20 cellular contexts compared by ENCODE assay signal in the genomic region with DNA sequence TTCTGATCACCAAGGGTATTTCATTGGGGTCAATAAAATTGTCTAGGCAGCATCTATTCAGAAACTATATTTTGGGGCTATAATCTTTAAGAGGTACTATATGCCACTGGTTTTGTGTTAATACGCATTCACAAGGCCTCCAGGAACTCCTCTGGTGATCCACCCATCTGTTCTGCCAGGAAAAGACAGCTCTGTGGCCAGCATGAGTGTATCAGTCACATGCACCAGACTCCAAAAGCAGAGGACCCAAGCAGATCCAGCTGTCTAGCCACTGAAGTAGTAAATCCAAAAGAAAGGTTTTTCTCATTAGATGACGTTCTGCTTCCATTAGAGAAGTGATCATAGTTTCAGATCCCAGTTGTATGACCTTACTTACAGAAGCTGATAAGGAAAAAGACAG.
DNase-seq lines count a peak whose midpoint lies in the region; TF ChIP-seq lines count a peak whose summit lies in the region.
"Had no signal": no experiment of that assay in that cellular context is flagged by ENCODE, and none has a peak within 500 bp of the region (broad histone marks: within the 10 kb centered on the region; RNA-seq: fewer than 3 reads in every experiment).

No MANE protein-coding gene starts in this region.

- intact Hi-C loops in PC-9 (cut with micrococcal nuclease; ENCODE audit: unreplicated experiment): no loop called here

- CTCF ChIA-PET in PC-9 (lab: Charles Lee): no interaction called here

- H3K4me1 ChIP-seq in subcutaneous abdominal adipose tissue (ENCODE audit: control insufficient read depth in 5 of 5, insufficient read depth in 5 of 5, low read length in 5 of 5): peaks cover 4 to 31% (median 25%) of the 10 kb centered on the region in 5 donors
- H3K4me1 ChIP-seq in PC-9 (replicated peaks; ENCODE audit: insufficient read depth): peaks cover 10% of the 10 kb centered on the region

- no peaks in the 10 kb centered on the region for H3K9me3 ChIP-seq in subcutaneous abdominal adipose tissue (ENCODE audit: control insufficient read depth in 5 of 5, low read length in 5 of 5)
- no peaks in the 10 kb centered on the region for H3K9me3 ChIP-seq in PC-9 (ENCODE audit: insufficient read depth, low read depth)
- H3K9me3 ChIP-seq: neutrophil, upper lobe of left lung had no signal

- H3K79me2 ChIP-seq in PC-9 (ENCODE audit: low read depth): no peaks in the 10 kb centered on the region
- H3K79me2 ChIP-seq: hepatocyte had no signal

- no peak overlapping the region for H3K9ac ChIP-seq in subcutaneous abdominal adipose tissue (ENCODE audit: low read length in 5 of 5)

- no TSS peak for BruUV-seq in PC-9 (replicated peaks; lab: Mats Ljungman, UMichigan)

- H3K27ac ChIP-seq in subcutaneous abdominal adipose tissue (ENCODE audit: low read depth, low read length) (peak overlapping the region; percentile 14), PC-9 (no peak overlapping the region)
- H3K27ac ChIP-seq: hepatocyte, neutrophil, SK-N-MC had no signal

- no peak for TF ChIP-seq CTCF in PC-9 (conservative IDR thresholded peaks at IDR 0.05)

- no peak overlapping the region for H3K4me2 ChIP-seq in PC-9
- H3K4me2 ChIP-seq: hepatocyte had no signal

- no peak overlapping the region for H2AFZ ChIP-seq in PC-9
- H2AFZ ChIP-seq: hepatocyte had no signal

- H3F3A ChIP-seq in PC-9 (ENCODE audit: insufficient read depth, low read depth): no peaks in the 10 kb centered on the region

- H3K36me3 ChIP-seq in subcutaneous abdominal adipose tissue (ENCODE audit: control insufficient read depth in 5 of 5, insufficient read depth in 5 of 5, low read length in 5 of 5): no peaks in the 10 kb centered on the region
- no peaks in the 10 kb centered on the region for H3K36me3 ChIP-seq in PC-9 (ENCODE audit: low read depth)
- H3K36me3 ChIP-seq: neutrophil, upper lobe of left lung had no signal

- H3K27me3 ChIP-seq in subcutaneous abdominal adipose tissue (ENCODE audit: control insufficient read depth in 5 of 5, insufficient read depth in 4 of 5, low read length in 5 of 5) (no peaks in the 10 kb centered on the region), PC-9 (ENCODE audit: insufficient read depth, low read depth) (no peaks in the 10 kb centered on the region)
- H3K27me3 ChIP-seq: hepatocyte, neutrophil, upper lobe of left lung had no signal

- no peak overlapping the region for H3K4me3 ChIP-seq in subcutaneous abdominal adipose tissue (ENCODE audit: low read depth in 1 of 5, low read length in 5 of 5)
- no peak overlapping the region for H3K4me3 ChIP-seq in PC-9
- H3K4me3 ChIP-seq: hepatocyte, SK-N-MC, upper lobe of left lung had no signal

- POLR2A ChIA-PET in PC-9 (lab: Charles Lee; ENCODE audit: unreplicated experiment): no interaction called here

- no peaks in the 10 kb centered on the region for H4K20me1 ChIP-seq in PC-9 (ENCODE audit: insufficient read depth)

- DNase-seq in GM03348 (ENCODE audit: low spot score): peak; percentile 69
- DNase-seq in fibroblast of gingiva (ENCODE audit: low read depth): peak; percentile 78
- peak; percentile 54 for DNase-seq in iris pigment epithelial cell (ENCODE audit: low read depth)
- DNase-seq in DMS153 treated with DMSO at 0.1 percent for 48 hours (lab: John Stamatoyannopoulos, UW; ENCODE audit: unreplicated experiment): no peak
- no peak for DNase-seq in retina
- DNase-seq in PC-9: no peak
- DNase-seq in activated CD4-positive, CD25-positive, alpha-beta regulatory T cell treated with anti-CD3 and anti-CD28 coated beads, Interleukin-2, amount 50 U/mL, for 72 hours: no peak
- DNase-seq: activated B cell treated with CpG ODN at 0.5 μM for 24 hours; activated CD8-positive, alpha-beta memory T cell treated with anti-CD3 and anti-CD28 coated beads for 24 hours; activated naive CD8-positive, alpha-beta T cell treated with anti-CD3 and anti-CD28 coated beads for 36 hours; COR-L47; KBM-7; NCI-H1105 treated with DMSO at 0.1 percent for 48 hours; NCI-H2171 treated with DMSO at 0.1 percent for 48 hours; stimulated activated naive CD4-positive, alpha-beta T cell treated with Interleukin-2 at 50 U/mL for 16 hours; upper lobe of left lung had no signal

- H3K9me2 ChIP-seq in PC-9 (ENCODE audit: insufficient read depth): no peaks in the 10 kb centered on the region

Comparison
In these comparisons a context has a peak if more than half of its experiments do, and no peak if none do; other contexts are left out.
1. DNase-seq: peak in GM03348 (single experiment), fibroblast of gingiva (single experiment) and iris pigment epithelial cell (single experiment); none in DMS153 treated with DMSO at 0.1 percent for 48 hours (single experiment), retina (single experiment), PC-9 (0 of 2) and activated CD4-positive, CD25-positive, alpha-beta regulatory T cell treated with anti-CD3 and anti-CD28 coated beads, Interleukin-2, amount 50 U/mL, for 72 hours (single experiment).